In the genomic region with DNA sequence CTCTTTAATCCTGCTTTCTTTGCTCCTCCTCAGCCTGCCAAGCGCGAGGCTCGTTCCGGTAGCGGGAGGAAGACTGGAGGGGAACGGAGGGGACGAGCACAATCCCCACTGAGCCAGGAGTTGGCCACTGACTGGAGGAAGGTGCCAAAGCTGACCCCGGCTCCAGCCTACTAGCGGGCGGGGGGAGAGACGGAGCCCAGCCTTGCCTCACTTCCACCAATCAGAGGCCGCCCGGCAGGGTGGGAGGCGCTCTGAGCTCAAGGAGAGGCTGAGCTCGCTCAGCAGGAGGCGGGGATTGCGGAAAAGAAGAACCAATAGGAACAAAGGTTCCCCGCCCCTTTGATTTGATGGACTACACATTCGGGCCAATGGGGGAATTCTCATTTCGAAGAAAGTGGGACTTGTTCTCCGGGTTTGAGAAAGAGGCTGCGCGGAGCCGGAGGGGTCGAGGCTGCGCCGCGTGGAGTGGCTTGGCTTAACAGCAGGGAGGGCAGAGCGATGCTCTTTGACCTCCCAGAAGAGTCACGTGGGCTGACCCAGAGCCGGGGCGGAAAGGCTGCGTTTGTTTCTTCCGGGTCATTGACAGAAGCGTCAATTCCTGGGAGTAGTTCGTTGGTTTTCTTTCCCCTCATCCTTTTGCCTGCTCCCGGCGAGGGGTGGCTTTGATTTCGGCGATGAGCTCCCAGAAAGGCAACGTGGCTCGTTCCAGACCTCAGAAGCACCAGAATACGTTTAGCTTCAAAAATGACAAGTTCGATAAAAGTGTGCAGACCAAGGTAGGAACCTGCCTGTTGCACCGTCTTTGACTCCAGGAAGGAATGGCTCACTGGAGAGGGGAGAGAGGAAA, we compare ENCODE assay signal across 8 cellular contexts. TPM values are rescaled to one million over a fixed set of nuclear protein-coding genes. Genes with fewer than 3 reads are reported as not detected.
A peak's percentile ranks its signal among the peaks of the same experiment; 100 is the strongest.
DNase-seq lines count a peak whose midpoint lies in the region; ATAC-seq and TF ChIP-seq lines count a peak whose summit lies in the region.

ABHD17B (minus strand) TSS at position 133 of the 847 bp plus-strand sequence. CDS start 36,113 bp downstream, outside the sequence.
C9orf85 (plus strand) TSS at position 579 of the 847 bp plus-strand sequence; CDS start at position 675, 96 bp downstream.

- ATAC-seq in GM19043 (IDR thresholded peaks at IDR 0.05; ENCODE audit: low read depth, unreplicated experiment) (peak; percentile 90), HG03378 (IDR thresholded peaks at IDR 0.05; ENCODE audit: unreplicated experiment) (peak; percentile 96)

- peak within 1 kb of the TSS; percentile 76 for H3K4me3 ChIP-seq in AG10803 (ENCODE audit: low read length)

- no peak for TF ChIP-seq CTCF in AG10803 (conservative IDR thresholded peaks at IDR 0.05; ENCODE audit: low read length)

- DNase-seq in AG10803 (ENCODE audit: low read depth) (peak; percentile 99), NCI-H460 (ENCODE audit: extremely low read depth, low read depth) (peak; percentile 100), cerebellum (ENCODE audit: low spot score) (peak; percentile 98), islet precursor cell (peak; percentile 100)
- DNase-seq in activated CD4-positive, alpha-beta T cell treated with anti-CD3 and anti-CD28 coated beads for 1 hour: peak; percentile 90
- DNase-seq in stimulated activated CD4-positive, alpha-beta T cell treated with anti-CD3 and anti-CD28 coated beads, Interleukin-12 subunit alpha, Interleukin-12 subunit beta, amount 100 ng/mL, for 48 hours (ENCODE audit: low read depth in 2 of 3, low spot score in 1 of 3): peak; percentile 93 to 96 (median 94)

RNA-seq across cellular contexts. Expression of gene ABHD17B, which starts in this region (rescaled TPM):
- 21.8 and 25.0 TPM in 2 replicates for total RNA-seq in NCI-H460 (2014; rRNA removed; shearing (Covaris generic))
- 13.9 and 22.4 TPM in 2 replicates for polyA plus RNA-seq in NCI-H460 (2014; cell fraction: nucleus; rRNA removed)
- 52.5 TPM for total RNA-seq in cerebellum

RNA-seq across cellular contexts. Expression of gene C9orf85, which starts in this region (rescaled TPM):
- total RNA-seq in NCI-H460 (2014; rRNA removed; shearing (Covaris generic)): 28.2 and 30.5 TPM in 2 replicates
- polyA plus RNA-seq in NCI-H460 (2014; cell fraction: nucleus; rRNA removed): 7.1 and 7.3 TPM in 2 replicates
- total RNA-seq in cerebellum: 14.2 TPM

Comparison
In these comparisons a context has a peak if more than half of its experiments do, and no peak if none do; other contexts are left out.
1. Peak in every context shown above with its lines: DNase-seq, ATAC-seq and H3K4me3 ChIP-seq.